ENCODE assay signal across 8 cellular contexts in genomic region chr2:202278036-202278760, GRCh38. TPM values are rescaled to one million over a fixed set of nuclear protein-coding genes. Genes with fewer than 3 reads are reported as not detected.
DNase-seq lines count a peak whose midpoint lies in the region; ATAC-seq and TF ChIP-seq lines count a peak whose summit lies in the region.

No MANE protein-coding gene starts in this region.

- POLR2A ChIA-PET in SK-N-SH (lab: Yijun Ruan, JAX), result no interaction called here

- H3K79me2 ChIP-seq in SK-N-SH (ENCODE audit: insufficient read depth), result peaks cover 100% of the 10 kb centered on the region

- peak overlapping the region; percentile 19; the same call in 1 of the 2 replicates for H3K9ac ChIP-seq in SK-N-SH

- peaks cover 32% of the 10 kb centered on the region for H3F3A ChIP-seq in SK-N-SH (replicated peaks; ENCODE audit: insufficient read depth)

- DNase-seq in activated naive CD4-positive, alpha-beta T cell treated with anti-CD3 and anti-CD28 coated beads, Interleukin-2, amount 10 ng/mL, durations not matched to agents 7 days and 5 days, result no peak
- no peak for DNase-seq in activated naive CD4-positive, alpha-beta T cell treated with Interleukin-2 at 50 U/mL for 16 hours
- no peak for DNase-seq in SK-N-SH
- DNase-seq in fibroblast of the conjunctiva (ENCODE audit: low read depth), result peak; percentile 43
- no peak for DNase-seq in cardiac septum (ENCODE audit: low spot score)
- no peak for DNase-seq in medulla oblongata (ENCODE audit: extremely low spot score)
- DNase-seq in RPMI8226, result no peak

- no peaks in the 10 kb centered on the region for H3K9me3 Mint-ChIP-seq in activated naive CD4-positive, alpha-beta T cell treated with anti-CD3 and anti-CD28 coated beads, Interleukin-2, amount 10 ng/mL, durations not matched to agents 7 days and 5 days

- peak overlapping the region; percentile 76 for H3K27ac Mint-ChIP-seq in activated naive CD4-positive, alpha-beta T cell treated with anti-CD3 and anti-CD28 coated beads, Interleukin-2, amount 10 ng/mL, durations not matched to agents 7 days and 5 days

- H3K9me2 ChIP-seq in SK-N-SH, result no peaks in the 10 kb centered on the region

- no peaks in the 10 kb centered on the region for H3K27me3 ChIP-seq in SK-N-SH (ENCODE audit: insufficient read depth)

- H3K27ac ChIP-seq in SK-N-SH (ENCODE audit: low read depth in 2 of 2, low read length in 1 of 2), result peak overlapping the region in 1 of 2 experiments; percentile 61; a peak in 2 of 4 replicates

- no peak for ATAC-seq in GM21737 (IDR thresholded peaks at IDR 0.05; ENCODE audit: unreplicated experiment)

- H3K4me1 Mint-ChIP-seq in activated naive CD4-positive, alpha-beta T cell treated with anti-CD3 and anti-CD28 coated beads, Interleukin-2, amount 10 ng/mL, durations not matched to agents 7 days and 5 days, result peaks cover 18% of the 10 kb centered on the region

- H4K20me1 ChIP-seq in SK-N-SH (ENCODE audit: insufficient read depth), result peaks cover 86% of the 10 kb centered on the region

- peaks cover 46 to 64% of the 10 kb centered on the region in 2 experiments for H3K36me3 ChIP-seq in SK-N-SH (replicated peaks in 1 of 2; ENCODE audit: control insufficient read depth in 1 of 2, insufficient read depth in 2 of 2, low read length in 1 of 2)

- WGBS in SK-N-SH (ENCODE audit: low lambda C conversion rate), result 64% methylated on average over 6 of the region's 6 CpGs

- CTCF ChIA-PET in activated naive CD4-positive, alpha-beta T cell treated with anti-CD3 and anti-CD28 coated beads, Interleukin-2, amount 10 ng/mL, durations not matched to agents 7 days and 5 days (lab: Charles Lee), result interaction anchor here (0.7 to 2.0 kb wide), 5 partner anchors 8 to 24 kb away, joined by 4 to 8 read pairs (median 5); no protein-coding TSS in a partner anchor
- CTCF ChIA-PET in SK-N-SH (lab: Yijun Ruan, JAX), result interaction anchor here (0.6 to 2.3 kb wide), 15 partner anchors 11 to 267 kb away, joined by 3 to 9 read pairs (median 4); partner anchors contain the start of gene BMPR2

- no peak for TF ChIP-seq CTCF in SK-N-SH (IDR thresholded peaks at IDR 0.05)

- intact Hi-C loops in cardiac septum (cut with DNase I), result loop anchor here (5.0 to 10.0 kb wide), 2 partner anchors 99 to 247 kb away; partner anchors contain the start of gene BMPR2

- H3K9me3 ChIP-seq in SK-N-SH, result no peaks in the 10 kb centered on the region

- no peak overlapping the region for H2AFZ ChIP-seq in SK-N-SH (ENCODE audit: low read depth)

- H3K36me3 Mint-ChIP-seq in activated naive CD4-positive, alpha-beta T cell treated with anti-CD3 and anti-CD28 coated beads, Interleukin-2, amount 10 ng/mL, durations not matched to agents 7 days and 5 days, result peaks cover 35% of the 10 kb centered on the region

- no peak overlapping the region for H3K4me3 ChIP-seq in SK-N-SH (ENCODE audit: low read depth in 2 of 2, low read length in 1 of 2)

- TF ChIP-seq EP300 in SK-N-SH (IDR thresholded peaks at IDR 0.05; ENCODE audit: borderline replicate concordance in 1 of 2, low read depth in 1 of 2, low read length in 1 of 2), result no peak

- H3K4me3 Mint-ChIP-seq in activated naive CD4-positive, alpha-beta T cell treated with anti-CD3 and anti-CD28 coated beads, Interleukin-2, amount 10 ng/mL, durations not matched to agents 7 days and 5 days, result no peak overlapping the region

- TF ChIP-seq RAD21 in SK-N-SH (IDR thresholded peaks at IDR 0.05; ENCODE audit: low read length), result no peak

- H3K4me2 ChIP-seq in SK-N-SH, result peak overlapping the region; percentile 35; the same call in 1 of the 2 replicates

- H3K27me3 Mint-ChIP-seq in activated naive CD4-positive, alpha-beta T cell treated with anti-CD3 and anti-CD28 coated beads, Interleukin-2, amount 10 ng/mL, durations not matched to agents 7 days and 5 days, result no peaks in the 10 kb centered on the region

- peaks cover 0 to 18% of the 10 kb centered on the region in 2 experiments; a peak in 2 of 4 replicates for H3K4me1 ChIP-seq in SK-N-SH (ENCODE audit: control insufficient read depth in 1 of 2, insufficient read depth in 2 of 2, low read depth in 1 of 2, low read length in 1 of 2)

TF ChIP-seq in SK-N-SH, 30 proteins besides CTCF, POLR2A, EP300 and RAD21:
- TF ChIP-seq NRF1 (IDR thresholded peaks at IDR 0.05; ENCODE audit: low read depth, low read length) (no peak), GABPA (IDR thresholded peaks at IDR 0.05; ENCODE audit: low read depth) (no peak), NFIC (IDR thresholded peaks at IDR 0.05; ENCODE audit: borderline replicate concordance) (no peak), POLR2AphosphoS5 (IDR thresholded peaks at IDR 0.05; ENCODE audit: low read depth, low read length) (no peak), SIN3A (IDR thresholded peaks at IDR 0.05; ENCODE audit: borderline replicate concordance, low read depth, low read length) (no peak), SMC3 (IDR thresholded peaks at IDR 0.05; ENCODE audit: low read depth, low read length) (no peak), GATA2 (CRISPR knock-in tag; IDR thresholded peaks at IDR 0.05) (no peak), TCF12 (IDR thresholded peaks at IDR 0.05) (no peak), EZH2phosphoT487 (IDR thresholded peaks at IDR 0.05; ENCODE audit: borderline replicate concordance, low read depth) (no peak), RCOR1 (IDR thresholded peaks at IDR 0.05; ENCODE audit: low read length) (no peak), YY1 (IDR thresholded peaks at IDR 0.05; ENCODE audit: low read depth) (no peak), TAF1 (IDR thresholded peaks at IDR 0.05; ENCODE audit: borderline replicate concordance, low read depth, low read length) (no peak)
- TF ChIP-seq, protein P1, sequence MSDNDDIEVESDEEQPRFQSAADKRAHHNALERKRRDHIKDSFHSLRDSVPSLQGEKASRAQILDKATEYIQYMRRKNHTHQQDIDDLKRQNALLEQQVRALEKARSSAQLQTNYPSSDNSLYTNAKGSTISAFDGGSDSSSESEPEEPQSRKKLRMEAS (IDR thresholded peaks at IDR 0.05; ENCODE audit: low read depth), result no peak
TF ChIP-seq in SK-N-SH: peak in this region for 0.

RNA-seq across cellular contexts. Expression of gene NOP58, which starts 12.6 kb away (rescaled TPM):
- 37.4 and 46.3 TPM in 2 replicates for polyA plus RNA-seq in SK-N-SH (2012; rRNA removed)
- 47.6 and 58.6 TPM in 2 replicates for polyA plus RNA-seq in SK-N-SH (2012; cell fraction: cytosol; rRNA removed)
- 61.9 and 76.4 TPM in 2 replicates for polyA plus RNA-seq in SK-N-SH (2012; cell fraction: nucleus; rRNA removed)
- 24.4 TPM for total RNA-seq in cardiac septum

RNA-seq across cellular contexts. Expression of gene SUMO1, which starts 39.8 kb away (rescaled TPM):
- polyA plus RNA-seq in SK-N-SH (2012; rRNA removed), result 42.8 and 45.4 TPM in 2 replicates
- 74.8 and 116 TPM in 2 replicates for polyA plus RNA-seq in SK-N-SH (2012; cell fraction: cytosol; rRNA removed)
- 5.8 and 15.4 TPM in 2 replicates for polyA plus RNA-seq in SK-N-SH (2012; cell fraction: nucleus; rRNA removed)
- total RNA-seq in cardiac septum, result 59.5 TPM
